Comparison of ENCODE assay signal across 9 cellular contexts in genomic region chr9:116494815-116495634, GRCh38.
DNase-seq lines count a peak whose midpoint lies in the region; ATAC-seq and TF ChIP-seq lines count a peak whose summit lies in the region.
"Had no signal": no experiment of that assay in that cellular context is flagged by ENCODE, and none has a peak within 500 bp of the region (broad histone marks: within the 10 kb centered on the region; RNA-seq: fewer than 3 reads in every experiment).

No MANE protein-coding gene starts in this region.

- no peaks in the 10 kb centered on the region for H3K27me3 ChIP-seq in lower lobe of right lung (ENCODE audit: low read depth)

- POLR2A ChIA-PET in AG04449 (lab: Yijun Ruan, JAX), result no interaction called here

- no peak overlapping the region for H3K27ac ChIP-seq in lower lobe of right lung

- no peaks in the 10 kb centered on the region for H3K9me3 ChIP-seq in lower lobe of right lung
- H3K9me3 ChIP-seq: HAP-1 had no signal

- TF ChIP-seq CTCF in AG04449 (IDR thresholded peaks at IDR 0.05; ENCODE audit: insufficient read depth, low read length, missing control alignments), result peak; percentile 35
- TF ChIP-seq CTCF in LNCaP clone FGC (IDR thresholded peaks at IDR 0.05; ENCODE audit: control insufficient read depth, extremely low read depth, insufficient read depth), result peak; percentile 86
- TF ChIP-seq CTCF in astrocyte of the spinal cord (IDR thresholded peaks at IDR 0.05; ENCODE audit: low read depth, low read length), result peak; percentile 74
- TF ChIP-seq CTCF in lower lobe of right lung (IDR thresholded peaks at IDR 0.05), result peak; percentile 62

- in situ Hi-C loops in astrocyte of the spinal cord (cut with HindIII; ENCODE audit: low sequenced_read_pairs), result no loop called here

- DNase-seq in AG04449 (ENCODE audit: low read depth, low spot score) (no peak), LNCaP clone FGC (ENCODE audit: low read depth) (no peak), astrocyte of the spinal cord (ENCODE audit: low read depth, low spot score) (no peak), lower lobe of right lung (no peak), AG20443 (ENCODE audit: low spot score) (no peak), inferior parietal cortex (ENCODE audit: extremely low spot score) (no peak)
- no peak for DNase-seq in activated effector memory CD4-positive, alpha-beta T cell treated with Interleukin-2 at 50 U/mL for 16 hours

- CTCF ChIA-PET in AG04449 (lab: Yijun Ruan, JAX), result interaction anchor here (0.8 to 1.6 kb wide), 6 partner anchors 8 to 901 kb away, joined by 3 to 4 read pairs (median 3); no protein-coding TSS in a partner anchor

- ATAC-seq in GM18502 (IDR thresholded peaks at IDR 0.05; ENCODE audit: poor library complexity, unreplicated experiment) (peak; percentile 70), lower lobe of right lung (peak in 1 of 2 donors; percentile 54)

- no peaks in the 10 kb centered on the region for H3K36me3 ChIP-seq in lower lobe of right lung
- H3K36me3 ChIP-seq: HAP-1 had no signal

- H3K4me1 ChIP-seq in lower lobe of right lung, result no peaks in the 10 kb centered on the region

- H3K4me3 ChIP-seq in AG04449 (ENCODE audit: low read depth, low read length) (no peak overlapping the region), LNCaP clone FGC (ENCODE audit: low read depth, low read length) (no peak overlapping the region), astrocyte of the spinal cord (ENCODE audit: low read depth, low read length) (no peak overlapping the region), lower lobe of right lung (no peak overlapping the region)
- H3K4me3 ChIP-seq: HAP-1 had no signal

- intact Hi-C loops in lower lobe of right lung (cut with DNase I), result no loop called here

Comparison
In these comparisons a context has a peak if more than half of its experiments do, and no peak if none do; other contexts are left out.
1. CTCF ChIP-seq: peak in every context shown above with its lines; median percentile 86 in LNCaP clone FGC; 74 in astrocyte of the spinal cord; 62 in lower lobe of right lung; 35 in AG04449.